28 cellular contexts compared by ENCODE assay signal in genomic region chr16:4539716-4540284, GRCh38. TPM values are rescaled to one million over a fixed set of nuclear protein-coding genes. Genes with fewer than 3 reads are reported as not detected.
A peak's percentile ranks its signal among the peaks of the same experiment; 100 is the strongest.
DNase-seq lines count a peak whose midpoint lies in the region; FAIRE-seq and TF ChIP-seq lines count a peak whose summit lies in the region.
"Had no signal": no experiment of that assay in that cellular context is flagged by ENCODE, and none has a peak within 500 bp of the region (broad histone marks: within the 10 kb centered on the region; RNA-seq: fewer than 3 reads in every experiment).

No MANE protein-coding gene starts in this region.

- no peak for FAIRE-seq in H1 (lab: Jason Lieb, UNC)
- FAIRE-seq: pancreas had no signal

- H3K4me3 Mint-ChIP-seq in CD4-positive, alpha-beta memory T cell = peak overlapping the region in 3 of 8 donors; percentile 34 to 63 (median 62)
- peak overlapping the region; percentile 39 for H3K4me3 Mint-ChIP-seq in nephron progenitor cell

- H3K9me3 Mint-ChIP-seq in CD4-positive, alpha-beta memory T cell = peaks cover 0 to 6% (median 0%) of the 10 kb centered on the region in 8 donors
- H3K9me3 Mint-ChIP-seq in nephron progenitor cell = peaks cover 35% of the 10 kb centered on the region

- H3K36me3 Mint-ChIP-seq in CD4-positive, alpha-beta memory T cell = peaks cover 0 to 10% of the 10 kb centered on the region in 2 donors
- H3K36me3 Mint-ChIP-seq in nephron progenitor cell (ENCODE audit: low read depth) = peaks cover 29% of the 10 kb centered on the region

- H4K5ac ChIP-seq in H1 (ENCODE audit: insufficient read length, low read depth, low read length) = no peak overlapping the region

- peaks cover 33% of the 10 kb centered on the region for H3K79me2 ChIP-seq in KMS-11 (ENCODE audit: insufficient read depth, low read depth)
- H3K79me2 ChIP-seq in H1 (ENCODE audit: control insufficient read depth in 1 of 2, insufficient read depth in 2 of 2, low read length in 2 of 2) = peaks cover 3 to 29% of the 10 kb centered on the region in 2 experiments; a peak in 2 of 4 replicates
- H3K79me2 ChIP-seq in GM23248 (ENCODE audit: insufficient read depth) = peaks cover 18% of the 10 kb centered on the region
- H3K79me2 ChIP-seq in hepatocyte = peaks cover 34% of the 10 kb centered on the region

- POLR2A ChIA-PET in CD4-positive, alpha-beta memory T cell (lab: Charles Lee; ENCODE audit: partially characterized antibody) = interaction anchor here (1.0 to 4.6 kb wide), 4 partner anchors 9 to 125 kb away, joined by 3 to 36 read pairs (median 14); partner anchors contain the start of gene CORO7
- POLR2A ChIA-PET in H1 (lab: Charles Lee; ENCODE audit: partially characterized antibody) = interaction anchor here (1.3 to 1.7 kb wide), 3 partner anchors 15 to 21 kb away, joined by 4 to 5 read pairs (median 5); no protein-coding TSS in a partner anchor

- H4K91ac ChIP-seq in H1 (replicated peaks; ENCODE audit: insufficient read length, low read length) = no peak overlapping the region

- in situ Hi-C loops in GM23248 (cut with MboI) = no loop called here

- H3K23ac ChIP-seq in H1 (ENCODE audit: insufficient read length) = no peak overlapping the region

- CTCF ChIA-PET in CD4-positive, alpha-beta memory T cell (lab: Charles Lee; ENCODE audit: partially characterized antibody) = interaction anchor here (0.8 to 2.5 kb wide), 5 partner anchors 9 to 34 kb away, joined by 3 to 12 read pairs (median 6); no protein-coding TSS in a partner anchor
- CTCF ChIA-PET in H1 (lab: Charles Lee; ENCODE audit: partially characterized antibody) = interaction anchor here (0.7 to 40.7 kb wide), 8 partner anchors 8 to 110 kb away, joined by 3 to 968 read pairs (median 6); partner anchors contain the start of gene MGRN1

- H3K4me3 ChIP-seq in CD4-positive, alpha-beta memory T cell (ENCODE audit: low read length in 2 of 2) = no peak overlapping the region
- H3K4me3 ChIP-seq in KMS-11 (IDR thresholded peaks at IDR 0.05; ENCODE audit: insufficient read depth, low read depth, low read length) = no peak overlapping the region
- no peak overlapping the region for H3K4me3 ChIP-seq in H1 (ENCODE audit: extremely low read depth in 1 of 4, insufficient read depth in 2 of 4, low read depth in 3 of 4, low read length in 4 of 4)
- no peak overlapping the region for H3K4me3 ChIP-seq in suprapubic skin
- no peak overlapping the region for H3K4me3 ChIP-seq in GM23248
- no peak overlapping the region for H3K4me3 ChIP-seq in hepatocyte
- H3K4me3 ChIP-seq: ascending aorta, GM23338, pancreas, right atrium auricular region, upper lobe of right lung had no signal

- no peaks in the 10 kb centered on the region for H3K27me3 Mint-ChIP-seq in CD4-positive, alpha-beta memory T cell
- peaks cover 24% of the 10 kb centered on the region for H3K27me3 Mint-ChIP-seq in nephron progenitor cell (ENCODE audit: low read depth, poor library complexity)
- H3K27me3 Mint-ChIP-seq: activated naive CD8-positive, alpha-beta T cell treated with anti-CD3 and anti-CD28 coated beads, Interleukin-2, amount 10 ng/mL, durations not matched to agents 7 days and 5 days had no signal

- no peaks in the 10 kb centered on the region for H3F3A ChIP-seq in GM23248 (ENCODE audit: insufficient read depth)

- no peak overlapping the region for H3K4ac ChIP-seq in H1 (replicated peaks; ENCODE audit: insufficient read length, low read depth, low read length)

- 0 out of 2 replicates have a peak overlapping the region, but pooled peaks have one; percentile 78 for H2BK20ac ChIP-seq in H1 (ENCODE audit: low read length)

- intact Hi-C loops in CD4-positive, alpha-beta memory T cell (cut with micrococcal nuclease) = loop anchor here (2.0 kb wide), 2 partner anchors 77 to 115 kb away; partner anchors contain the start of gene DNAJA3

- 53% methylated on average over 2 of the region's 2 CpGs; no CpG with 5 or more reads in 1 of the 2 experiments for WGBS in H1 (ENCODE audit: extremely low coverage in 1 of 2, insufficient coverage in 1 of 2, insufficient read length in 1 of 2, insufficient replicate concordance in 2 of 2, low coverage in 1 of 2, low lambda C conversion rate in 2 of 2, missing lambda C conversion rate in 1 of 2), 2 experiments
- WGBS in suprapubic skin = 100% methylated on average over 2 of the region's 2 CpGs
- 98 to 100% methylated on average over 2 of the region's 2 CpGs for WGBS in GM23248 (ENCODE audit: low coverage in 1 of 2, low lambda C conversion rate in 2 of 2, missing lambda C conversion rate in 2 of 2), 2 experiments
- 96% methylated on average over 2 of the region's 2 CpGs for WGBS in hepatocyte (ENCODE audit: low lambda C conversion rate, missing lambda C conversion rate)

- 0 out of 2 replicates have a peak overlapping the region, but pooled peaks have one; percentile 81 for H2BK15ac ChIP-seq in H1 (ENCODE audit: low read length)

- no peaks in the 10 kb centered on the region for H3K9me3 ChIP-seq in CD4-positive, alpha-beta memory T cell (ENCODE audit: control insufficient read depth in 1 of 2, low read length in 2 of 2)
- H3K9me3 ChIP-seq in H1 (ENCODE audit: insufficient read depth in 2 of 2, low read depth in 1 of 2, low read length in 1 of 2) (peaks cover 6 to 11% of the 10 kb centered on the region in 2 experiments), suprapubic skin (no peaks in the 10 kb centered on the region), GM23248 (ENCODE audit: low read depth) (no peaks in the 10 kb centered on the region), hepatocyte (ENCODE audit: low read depth) (no peaks in the 10 kb centered on the region)
- H3K9me3 ChIP-seq: ascending aorta, pancreas, right atrium auricular region, upper lobe of right lung had no signal

- peak overlapping the region; percentile 84; the same call in 1 of the 2 replicates for H2AFZ ChIP-seq in KMS-11 (ENCODE audit: low read depth)
- no peak overlapping the region for H2AFZ ChIP-seq in H1 (ENCODE audit: low read length)
- H2AFZ ChIP-seq in GM23248 = no peak overlapping the region
- H2AFZ ChIP-seq in hepatocyte = no peak overlapping the region

- no peak overlapping the region for H3K27ac ChIP-seq in CD4-positive, alpha-beta memory T cell (ENCODE audit: low read depth, low read length)
- no peak overlapping the region for H3K27ac ChIP-seq in KMS-11
- no peak overlapping the region for H3K27ac ChIP-seq in H1 (ENCODE audit: low read depth, low read length)
- H3K27ac ChIP-seq in suprapubic skin = no peak overlapping the region
- H3K27ac ChIP-seq in GM23248 = no peak overlapping the region
- no peak overlapping the region for H3K27ac ChIP-seq in hepatocyte
- H3K27ac ChIP-seq: BLaER1 had no signal

- no peak overlapping the region for H3K18ac ChIP-seq in H1 (ENCODE audit: extremely low read depth, low read length)

- H4K8ac ChIP-seq in H1 (ENCODE audit: extremely low read depth, insufficient read depth, low read length) = no peak overlapping the region

- 0 out of 2 replicates have a peak overlapping the region, but pooled peaks have one; percentile 58 for H2AK5ac ChIP-seq in H1 (ENCODE audit: low read depth, low read length)

- no peaks in the 10 kb centered on the region for H3K9me2 ChIP-seq in GM23248 (ENCODE audit: insufficient read depth)
- no peaks in the 10 kb centered on the region for H3K9me2 ChIP-seq in hepatocyte (replicated peaks; ENCODE audit: insufficient read depth)

- peaks cover 16 to 28% (median 23%) of the 10 kb centered on the region in 4 donors for H3K4me1 Mint-ChIP-seq in CD4-positive, alpha-beta memory T cell
- peaks cover 25% of the 10 kb centered on the region for H3K4me1 Mint-ChIP-seq in nephron progenitor cell

- H3K4me2 ChIP-seq in KMS-11 (no peak overlapping the region), H1 (ENCODE audit: insufficient read depth in 1 of 2, low read depth in 2 of 2, low read length in 2 of 2) (no peak overlapping the region), GM23248 (ENCODE audit: unreplicated experiment) (no peak overlapping the region), hepatocyte (no peak overlapping the region)
- H3K4me2 ChIP-seq: BLaER1, GM23338 had no signal

- H3K9ac ChIP-seq in KMS-11 (no peak overlapping the region), H1 (replicated peaks in 1 of 4; ENCODE audit: extremely low read depth in 1 of 4, low read depth in 3 of 4, low read length in 3 of 4) (no peak overlapping the region), GM23248 (no peak overlapping the region)
- H3K9ac ChIP-seq: BLaER1 had no signal

- peaks cover 11% of the 10 kb centered on the region for H3K79me1 ChIP-seq in H1 (ENCODE audit: low read depth, low read length)

- TF ChIP-seq RAD21 in H1 (IDR thresholded peaks at IDR 0.05 in 1 of 2, conservative IDR thresholded peaks at IDR 0.05 in 1 of 2; ENCODE audit: low read depth in 2 of 2, low read length in 2 of 2) = no peak

- no peak overlapping the region for H2BK12ac ChIP-seq in H1 (ENCODE audit: low read depth, low read length)

- no peaks in the 10 kb centered on the region for H4K20me1 ChIP-seq in KMS-11 (ENCODE audit: insufficient read depth)
- peaks cover 3 to 8% of the 10 kb centered on the region in 2 experiments for H4K20me1 ChIP-seq in H1 (replicated peaks in 1 of 2; ENCODE audit: control insufficient read depth in 1 of 2, insufficient read depth in 2 of 2, low read length in 2 of 2)
- no peaks in the 10 kb centered on the region for H4K20me1 ChIP-seq in GM23248 (ENCODE audit: insufficient read depth)
- peaks cover 23% of the 10 kb centered on the region for H4K20me1 ChIP-seq in hepatocyte (ENCODE audit: insufficient read depth, poor library complexity, severe bottlenecking)

- no peak overlapping the region for H2BK120ac ChIP-seq in H1 (replicated peaks; ENCODE audit: low read depth, low read length)

- peak overlapping the region in 4 of 7 donors; percentile 70 to 89 (median 77) for H3K27ac Mint-ChIP-seq in CD4-positive, alpha-beta memory T cell
- H3K27ac Mint-ChIP-seq in nephron progenitor cell = peak overlapping the region; percentile 16
- H3K27ac Mint-ChIP-seq: GM23338 had no signal

- H3K14ac ChIP-seq in H1 (ENCODE audit: insufficient read length) = no peak overlapping the region

- TF ChIP-seq EP300 in H1 (IDR thresholded peaks at IDR 0.05; ENCODE audit: borderline replicate concordance in 1 of 2, low read depth in 2 of 2, low read length in 2 of 2) = no peak
- TF ChIP-seq EP300 in suprapubic skin (IDR thresholded peaks at IDR 0.05) = no peak

- H3K23me2 ChIP-seq in H1 (ENCODE audit: low read depth, low read length) = peaks cover 3% of the 10 kb centered on the region; the same call in 1 of the 2 replicates

- no peak for DNase-seq in CD4-positive, alpha-beta memory T cell
- DNase-seq in H1 (ENCODE audit: low read depth in 1 of 2, low spot score in 2 of 2) (no peak), nephron progenitor cell (no peak), suprapubic skin (ENCODE audit: low spot score in 2 of 2) (no peak), NAMALWA (ENCODE audit: low spot score) (no peak), GM23248 (no peak), hepatocyte (ENCODE audit: low spot score) (no peak)
- DNase-seq: activated B cell treated with CpG ODN at 0.5 μM for 24 hours; activated naive CD8-positive, alpha-beta T cell treated with anti-CD3 and anti-CD28 coated beads, Interleukin-2, amount 10 ng/mL, durations not matched to agents 7 days and 5 days; central memory CD4-positive, alpha-beta T cell; EL; mesenchymal stem cell; NCI-H1092 treated with DMSO at 0.1 percent for 48 hours; NCI-H2029; NCI-H2227 treated with DMSO at 0.1 percent for 48 hours; NCI-H69; SHP77; spleen; stimulated activated CD4-positive, alpha-beta T cell treated with anti-CD3 and anti-CD28 coated beads, Interleukin-2, amount 100 ng/mL, for 48 hours; upper lobe of right lung had no signal

- TF ChIP-seq POLR2A in H1 (IDR thresholded peaks at IDR 0.05; ENCODE audit: control extremely low read depth in 1 of 2, low read depth in 2 of 2, low read length in 2 of 2) = no peak
- TF ChIP-seq POLR2A in suprapubic skin (IDR thresholded peaks at IDR 0.05) = no peak

- H3K36me3 ChIP-seq in CD4-positive, alpha-beta memory T cell (ENCODE audit: insufficient read depth, low read length) = no peaks in the 10 kb centered on the region
- H3K36me3 ChIP-seq in KMS-11 (ENCODE audit: insufficient read depth) (no peaks in the 10 kb centered on the region), H1 (ENCODE audit: control insufficient read depth in 2 of 4, insufficient read depth in 4 of 4, low read length in 3 of 4) (no peaks in the 10 kb centered on the region), suprapubic skin (no peaks in the 10 kb centered on the region), GM23248 (ENCODE audit: low read depth) (no peaks in the 10 kb centered on the region), hepatocyte (replicated peaks; ENCODE audit: insufficient read depth, low read depth) (no peaks in the 10 kb centered on the region)
- H3K36me3 ChIP-seq: ascending aorta, BLaER1, pancreas, right atrium auricular region, spleen, upper lobe of right lung had no signal

- no peaks in the 10 kb centered on the region for H3K27me3 ChIP-seq in CD4-positive, alpha-beta memory T cell (ENCODE audit: insufficient read depth, low read length)
- H3K27me3 ChIP-seq in KMS-11 (ENCODE audit: insufficient read depth, low read depth) (no peaks in the 10 kb centered on the region), H1 (replicated peaks in 1 of 4; ENCODE audit: control insufficient read depth in 3 of 4, extremely low read depth in 1 of 4, insufficient read depth in 3 of 4, low read length in 3 of 4) (peaks cover 1 to 14% (median 11%) of the 10 kb centered on the region in 4 experiments), suprapubic skin (no peaks in the 10 kb centered on the region), GM23248 (replicated peaks; ENCODE audit: insufficient read depth) (no peaks in the 10 kb centered on the region), hepatocyte (no peaks in the 10 kb centered on the region)
- H3K27me3 ChIP-seq: ascending aorta, BLaER1, pancreas, right atrium auricular region, upper lobe of right lung had no signal

- TF ChIP-seq CTCF in KMS-11 (conservative IDR thresholded peaks at IDR 0.05; ENCODE audit: low read depth, low read length) (no peak), H1 (IDR thresholded peaks at IDR 0.05; ENCODE audit: control extremely low read depth in 1 of 3, insufficient read depth in 1 of 3, low read depth in 1 of 3, low read length in 3 of 3) (no peak), nephron progenitor cell (IDR thresholded peaks at IDR 0.05) (no peak), suprapubic skin (IDR thresholded peaks at IDR 0.05) (no peak), hepatocyte (IDR thresholded peaks at IDR 0.05; ENCODE audit: poor library complexity) (no peak)

- no peak overlapping the region for H2BK5ac ChIP-seq in H1 (ENCODE audit: low read depth, low read length)

- H3K56ac ChIP-seq in H1 (replicated peaks; ENCODE audit: insufficient read length, low read depth, low read length) = no peak overlapping the region

- peaks cover 24% of the 10 kb centered on the region for H3K4me1 ChIP-seq in CD4-positive, alpha-beta memory T cell (ENCODE audit: insufficient read depth, low read length)
- H3K4me1 ChIP-seq in KMS-11 (ENCODE audit: low read depth, poor library complexity, severe bottlenecking) = peaks cover 35% of the 10 kb centered on the region
- peaks cover 0 to 8% (median 5%) of the 10 kb centered on the region in 4 experiments; a peak in 5 of 7 replicates for H3K4me1 ChIP-seq in H1 (replicated peaks in 1 of 4; ENCODE audit: control insufficient read depth in 3 of 4, insufficient read depth in 4 of 4, low read length in 3 of 4)
- H3K4me1 ChIP-seq in suprapubic skin = peaks cover 24% of the 10 kb centered on the region
- H3K4me1 ChIP-seq in GM23248 (ENCODE audit: insufficient read depth) = no peaks in the 10 kb centered on the region
- peaks cover 8% of the 10 kb centered on the region for H3K4me1 ChIP-seq in hepatocyte (ENCODE audit: insufficient read depth)

RNA-seq across cellular contexts. Expression of gene CDIP1, which starts 1.2 kb away (rescaled TPM):
- 10 to 100 TPM; 19.0 to 21.1 TPM for total RNA-seq in CD4-positive, alpha-beta memory T cell
- polyA plus RNA-seq in CD4-positive, alpha-beta memory T cell = 10 to 100 TPM; 10.2 to 15.7 TPM
- 73.7 and 76.3 TPM in 2 replicates for total RNA-seq in H1 (2021; fragmentation: NEBNext Ultra II Directional; extraction: Animal tissue kit (Norgen Biotek cat#: 25700))
- polyA plus RNA-seq in H1 (2011; rRNA removed) (56.6 and 91.0 TPM in 2 replicates), GM23248 (2016; fragmentation: Nextera tagmentation; extraction: Ambion mirVana) (17.7 and 20.3 TPM in 2 replicates), hepatocyte (29.3 and 33.3 TPM in 2 replicates)
- 30.3 TPM for polyA plus RNA-seq in H1 (2011; cell fraction: cytosol; rRNA removed)
- polyA plus RNA-seq in H1 (2011; cell fraction: nucleus; rRNA removed) = 56.4 TPM
- polyA plus RNA-seq in H1 (2012, experiment 1 of 2) = 63.4 to 93.4 TPM (median 83.5 TPM) in 4 replicates
- polyA plus RNA-seq in H1 (2012, experiment 2 of 2) = 84.1 TPM
- 34.2 TPM for polyA plus RNA-seq in H1 (2013, experiment 1 of 2)
- polyA plus RNA-seq in H1 (2013, experiment 2 of 2) = 34.4 TPM
- polyA minus RNA-seq in H1 (2011; rRNA and poly(A)+ RNA removed) = 28.0 and 32.6 TPM in 2 replicates
- 24.1 TPM for polyA minus RNA-seq in H1 (2011; cell fraction: cytosol; rRNA and poly(A)+ RNA removed)
- polyA minus RNA-seq in H1 (2011; cell fraction: nucleus; rRNA and poly(A)+ RNA removed) = 26.3 TPM
- total RNA-seq in suprapubic skin (10 to 100 TPM; 14.7 to 30.0 (median 21.3) TPM), hepatocyte (19.7 and 22.0 TPM in 2 replicates)
- 14.7 and 20.7 TPM in 2 replicates for total RNA-seq in GM23248 (2014; rRNA removed; shearing (Covaris generic))

RNA-seq across cellular contexts. Expression of gene C16orf96, which starts 16.3 kb away (rescaled TPM):
- under 1 TPM; 0.29 to 0.33 TPM for total RNA-seq in CD4-positive, alpha-beta memory T cell
- polyA plus RNA-seq in CD4-positive, alpha-beta memory T cell = not detected
- 1.3 and 1.6 TPM in 2 replicates for total RNA-seq in H1 (2021; fragmentation: NEBNext Ultra II Directional; extraction: Animal tissue kit (Norgen Biotek cat#: 25700))
- polyA plus RNA-seq in H1 (2011; rRNA removed) = 1.0 and 1.8 TPM in 2 replicates
- 0.97 TPM for polyA plus RNA-seq in H1 (2011; cell fraction: cytosol; rRNA removed)
- 2.1 TPM for polyA plus RNA-seq in H1 (2011; cell fraction: nucleus; rRNA removed)
- 1.4 to 2.0 TPM (median 1.5 TPM) in 4 replicates for polyA plus RNA-seq in H1 (2012, experiment 1 of 2)
- polyA plus RNA-seq in H1 (2012, experiment 2 of 2) = 1.1 TPM
- 0.67 TPM for polyA plus RNA-seq in H1 (2013, experiment 1 of 2)
- 0.72 TPM for polyA plus RNA-seq in H1 (2013, experiment 2 of 2)
- polyA minus RNA-seq in H1 (2011; rRNA and poly(A)+ RNA removed) = 1.4 and 1.6 TPM in 2 replicates
- polyA minus RNA-seq in H1 (2011; cell fraction: cytosol; rRNA and poly(A)+ RNA removed) = 1.5 TPM
- polyA minus RNA-seq in H1 (2011; cell fraction: nucleus; rRNA and poly(A)+ RNA removed) = 1.9 TPM
- total RNA-seq in suprapubic skin = 1 to 10 TPM in 1 of 4 donors, under 1 TPM in 3; 0.15 to 1.2 (median 0.33) TPM
- not detected in 2 replicates for total RNA-seq in GM23248 (2014; rRNA removed; shearing (Covaris generic))
- polyA plus RNA-seq in GM23248 (2016; fragmentation: Nextera tagmentation; extraction: Ambion mirVana) = not detected in 2 replicates
- 0.12 and 0.20 TPM in 2 replicates for total RNA-seq in hepatocyte
- 0.15 TPM in 1 of 2 replicates, not detected in the other for polyA plus RNA-seq in hepatocyte
- total RNA-seq: ascending aorta, dermis microvascular lymphatic vessel endothelial cell had no signal
- polyA plus RNA-seq: fibroblast of lung had no signal
